8 cellular contexts compared by ENCODE assay signal in genomic region chr10:48551796-48552591, GRCh38. TPM values are rescaled to one million over a fixed set of nuclear protein-coding genes. Genes with fewer than 3 reads are reported as not detected.
DNase-seq lines count a peak whose midpoint lies in the region; ATAC-seq, FAIRE-seq and TF ChIP-seq lines count a peak whose summit lies in the region.

No MANE protein-coding gene starts in this region.

- no peak for TF ChIP-seq EP300 in Ishikawa (IDR thresholded peaks at IDR 0.05; ENCODE audit: borderline replicate concordance)

- TF ChIP-seq CTCF in dorsolateral prefrontal cortex (IDR thresholded peaks at IDR 0.05 in 54 of 56, conservative IDR thresholded peaks at IDR 0.05 in 2 of 56; ENCODE audit: low read depth in 1 of 56, partially characterized antibody in 56 of 56) (peak; percentile 65 to 97 (median 88)), lung (IDR thresholded peaks at IDR 0.05; ENCODE audit: control extremely low read depth, extremely low read depth) (peak; percentile 23), uterus (IDR thresholded peaks at IDR 0.05) (peak; percentile 25 to 56 (median 48))

- peak overlapping the region in 37 of 59 donors; percentile 0 to 77 (median 37) for H3K27ac ChIP-seq in dorsolateral prefrontal cortex
- H3K27ac ChIP-seq in lung (ENCODE audit: low read depth in 1 of 2, low read length in 1 of 2), result no peak overlapping the region
- H3K27ac ChIP-seq in uterus, result no peak overlapping the region

- H3K9me3 ChIP-seq in lung (ENCODE audit: control insufficient read depth in 2 of 2, insufficient read depth in 1 of 2, low read length in 1 of 2), result no peaks in the 10 kb centered on the region
- no peaks in the 10 kb centered on the region for H3K9me3 ChIP-seq in uterus

- DNase-seq in NCI-H1436 (lab: John Stamatoyannopoulos, UW) (peak; percentile 9), NCI-H1436 treated with DMSO at 0.1 percent for 48 hours (lab: John Stamatoyannopoulos, UW) (no peak), RCC 7860 (ENCODE audit: low spot score) (peak; percentile 61), dorsolateral prefrontal cortex (peak in 4 of 10 donors; percentile 41 to 63 (median 50)), lung (ENCODE audit: low spot score) (no peak), uterus (no peak)

- FAIRE-seq in RCC 7860 (lab: Jason Lieb, UNC), result no peak

- H3K36me3 ChIP-seq in lung (ENCODE audit: control insufficient read depth in 2 of 2, insufficient read depth in 2 of 2, low read length in 2 of 2), result no peaks in the 10 kb centered on the region
- no peaks in the 10 kb centered on the region for H3K36me3 ChIP-seq in uterus

- WGBS in lung, 2 donors, result 33 to 45% methylated on average over 7 of the region's 7 CpGs

- no peaks in the 10 kb centered on the region for H3K27me3 ChIP-seq in dorsolateral prefrontal cortex
- H3K27me3 ChIP-seq in lung (ENCODE audit: control insufficient read depth, insufficient read depth), result no peaks in the 10 kb centered on the region
- H3K27me3 ChIP-seq in uterus, result no peaks in the 10 kb centered on the region

- H3K4me1 ChIP-seq in lung (ENCODE audit: control insufficient read depth in 2 of 2, insufficient read depth in 2 of 2, low read length in 2 of 2) (no peaks in the 10 kb centered on the region), uterus (no peaks in the 10 kb centered on the region)

- H3K4me3 ChIP-seq in dorsolateral prefrontal cortex (no peak overlapping the region), lung (no peak overlapping the region), uterus (no peak overlapping the region)

- TF ChIP-seq RAD21 in Ishikawa (IDR thresholded peaks at IDR 0.05; ENCODE audit: low read depth), result peak; percentile 77

- no peak for TF ChIP-seq POLR2A in uterus (IDR thresholded peaks at IDR 0.05)

- ATAC-seq in lung (ENCODE audit: insufficient read depth, low FRiP score), result no peak
- ATAC-seq in GM19395 (IDR thresholded peaks at IDR 0.05; ENCODE audit: unreplicated experiment), result no peak

- intact Hi-C loops in dorsolateral prefrontal cortex (cut with DNase I), result loop anchor here (1.0 to 10.0 kb wide), 5 partner anchors 35 to 963 kb away; partner anchors contain the start of gene ARHGAP22 (in 1 of the 2)
- intact Hi-C loops in uterus (cut with DNase I; ENCODE audit: low total_unique reads), result no loop called here

TF ChIP-seq in Ishikawa, 13 proteins besides CTCF, POLR2A, EP300 and RAD21:
- TF ChIP-seq, protein P1, sequence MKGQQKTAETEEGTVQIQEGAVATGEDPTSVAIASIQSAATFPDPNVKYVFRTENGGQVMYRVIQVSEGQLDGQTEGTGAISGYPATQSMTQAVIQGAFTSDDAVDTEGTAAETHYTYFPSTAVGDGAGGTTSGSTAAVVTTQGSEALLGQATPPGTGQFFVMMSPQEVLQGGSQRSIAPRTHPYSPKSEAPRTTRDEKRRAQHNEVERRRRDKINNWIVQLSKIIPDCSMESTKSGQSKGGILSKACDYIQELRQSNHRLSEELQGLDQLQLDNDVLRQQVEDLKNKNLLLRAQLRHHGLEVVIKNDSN (IDR thresholded peaks at IDR 0.05), result no peak
- TF ChIP-seq ZBTB7A (IDR thresholded peaks at IDR 0.05; ENCODE audit: low read depth) (no peak), TCF12 (IDR thresholded peaks at IDR 0.05; ENCODE audit: low read depth) (no peak), REST (IDR thresholded peaks at IDR 0.05; ENCODE audit: low read depth) (no peak)

RNA-seq across cellular contexts. Expression of gene ARHGAP22, which starts 52.9 kb away (rescaled TPM):
- total RNA-seq in dorsolateral prefrontal cortex, result 100 to 1,000 TPM in 1 of 120 experiments, 10 to 100 TPM in 119; 17.5 to 100 (median 34.4) TPM
- 1 to 10 TPM; 4.9 to 6.9 TPM for total RNA-seq in lung
- polyA plus RNA-seq in lung, result 1 to 10 TPM; 3.2 to 3.3 TPM
- 1 to 10 TPM in 2 of 4 donors, under 1 TPM in 1, not detected in 1; 0.26 to 3.6 (median 3.0) TPM for total RNA-seq in uterus

Comparison
In these comparisons a context has a peak if more than half of its experiments do, and no peak if none do; other contexts are left out.
1. DNase-seq: peak in NCI-H1436 (single experiment) and RCC 7860 (single experiment); none in NCI-H1436 treated with DMSO at 0.1 percent for 48 hours (single experiment), lung (single experiment) and uterus (0 of 2).
2. H3K27ac ChIP-seq: peak in dorsolateral prefrontal cortex (37 of 59); none in lung (0 of 2) and uterus (0 of 2).
3. CTCF ChIP-seq: peak in every context shown above with its lines; median percentile 88 in dorsolateral prefrontal cortex; 48 in uterus; 23 in lung.